In genomic region chr1:160874935-160875334, GRCh38 we compare ENCODE assay signal across 22 cellular contexts. TPM values are rescaled to one million over a fixed set of nuclear protein-coding genes. Genes with fewer than 3 reads are reported as not detected.
A peak's percentile ranks its signal among the peaks of the same experiment; 100 is the strongest.
DNase-seq lines count a peak whose midpoint lies in the region; ATAC-seq and TF ChIP-seq lines count a peak whose summit lies in the region.
"Had no signal": no experiment of that assay in that cellular context is flagged by ENCODE, and none has a peak within 500 bp of the region (broad histone marks: within the 10 kb centered on the region; RNA-seq: fewer than 3 reads in every experiment).

No MANE protein-coding gene starts in this region.

- CTCF ChIA-PET in Calu3 (lab: Charles Lee) = no interaction called here

- peak overlapping the region; percentile 29 for H3K27ac Mint-ChIP-seq in activated T-cell treated with anti-CD3 and anti-CD28 coated beads, Interleukin-2, amount 50 U/mL, for 72 hours
- no peak overlapping the region for H3K27ac Mint-ChIP-seq in Calu3 (ENCODE audit: unreplicated experiment)
- no peak overlapping the region for H3K27ac Mint-ChIP-seq in activated naive CD8-positive, alpha-beta T cell treated with anti-CD3 and anti-CD28 coated beads, Interleukin-2, amount 50 U/mL, for 24 hours
- H3K27ac Mint-ChIP-seq: IgD-negative memory B cell, memory B cell had no signal

- DNase-seq in activated T-cell treated with anti-CD3 and anti-CD28 coated beads, Interleukin-2, amount 50 U/mL, for 72 hours = peak; percentile 25 to 42
- DNase-seq in activated T-cell treated with anti-CD3 and anti-CD28 coated beads, Interleukin-2, amount 50 U/mL, for 1 hour = no peak
- DNase-seq in Calu3 (peak; percentile 28), omental fat pad (ENCODE audit: low spot score) (no peak), 8988T (no peak), NCI-H748 (lab: John Stamatoyannopoulos, UW; ENCODE audit: unreplicated experiment) (no peak)
- no peak for DNase-seq in activated naive CD8-positive, alpha-beta T cell treated with anti-CD3 and anti-CD28 coated beads, Interleukin-2, amount 50 U/mL, for 24 hours
- DNase-seq: activated CD4-positive, alpha-beta T cell treated with anti-CD3 and anti-CD28 coated beads, Interleukin-2, amount 50 U/mL, for 48 hours; amygdala; C1 segment of cervical spinal cord; left cardiac atrium; MM.1S; NCI-H1436 treated with DMSO at 0.1 percent for 48 hours; NCI-H510A treated with DMSO at 0.1 percent for 48 hours; spleen; stimulated activated CD8-positive, alpha-beta memory T cell treated with anti-CD3 and anti-CD28 coated beads, Interleukin-4, amount 100 ng/mL, for 48 hours had no signal

- no peaks in the 10 kb centered on the region for H3K36me3 Mint-ChIP-seq in activated T-cell treated with anti-CD3 and anti-CD28 coated beads, Interleukin-2, amount 50 U/mL, for 72 hours (ENCODE audit: insufficient read depth in 2 of 2)
- no peaks in the 10 kb centered on the region for H3K36me3 Mint-ChIP-seq in Calu3 (ENCODE audit: insufficient read depth, unreplicated experiment)
- H3K36me3 Mint-ChIP-seq in activated naive CD8-positive, alpha-beta T cell treated with anti-CD3 and anti-CD28 coated beads, Interleukin-2, amount 50 U/mL, for 24 hours (ENCODE audit: low read depth) = no peaks in the 10 kb centered on the region
- H3K36me3 Mint-ChIP-seq: IgD-negative memory B cell, memory B cell had no signal

- no peaks in the 10 kb centered on the region for H3K27me3 Mint-ChIP-seq in activated T-cell treated with anti-CD3 and anti-CD28 coated beads, Interleukin-2, amount 50 U/mL, for 72 hours (ENCODE audit: low read depth)
- peaks cover 21% of the 10 kb centered on the region for H3K27me3 Mint-ChIP-seq in Calu3 (ENCODE audit: unreplicated experiment)
- no peaks in the 10 kb centered on the region for H3K27me3 Mint-ChIP-seq in activated naive CD8-positive, alpha-beta T cell treated with anti-CD3 and anti-CD28 coated beads, Interleukin-2, amount 50 U/mL, for 24 hours

- intact Hi-C loops in Calu3 (cut with micrococcal nuclease; ENCODE audit: unreplicated experiment) = no loop called here

- H3K4me3 Mint-ChIP-seq in activated T-cell treated with anti-CD3 and anti-CD28 coated beads, Interleukin-2, amount 50 U/mL, for 72 hours = peak overlapping the region in 1 of 2 donors; percentile 7
- no peak overlapping the region for H3K4me3 Mint-ChIP-seq in Calu3 (ENCODE audit: low read depth, unreplicated experiment)
- no peak overlapping the region for H3K4me3 Mint-ChIP-seq in activated naive CD8-positive, alpha-beta T cell treated with anti-CD3 and anti-CD28 coated beads, Interleukin-2, amount 50 U/mL, for 24 hours
- H3K4me3 Mint-ChIP-seq: IgD-negative memory B cell, memory B cell had no signal

- no TSS peak for BruUV-seq in Calu3 (replicated peaks; lab: Mats Ljungman, UMichigan)

- peak; percentile 83 to 90 for ATAC-seq in activated T-cell treated with anti-CD3 and anti-CD28 coated beads, Interleukin-2, amount 50 U/mL, for 72 hours (replicated peaks in 1 of 2)
- ATAC-seq in activated naive CD8-positive, alpha-beta T cell treated with anti-CD3 and anti-CD28 coated beads, Interleukin-2, amount 50 U/mL, for 24 hours = peak; percentile 80
- ATAC-seq in omental fat pad (ENCODE audit: low FRiP score) (peak; percentile 91), HG02973 (IDR thresholded peaks at IDR 0.05; ENCODE audit: unreplicated experiment) (no peak)

- TF ChIP-seq CTCF in Calu3 (IDR thresholded peaks at IDR 0.05; ENCODE audit: unreplicated experiment) (no peak), omental fat pad (IDR thresholded peaks at IDR 0.05) (no peak)

- peaks cover 22% of the 10 kb centered on the region for H3K4me1 Mint-ChIP-seq in activated T-cell treated with anti-CD3 and anti-CD28 coated beads, Interleukin-2, amount 50 U/mL, for 72 hours (ENCODE audit: low read depth)
- H3K4me1 Mint-ChIP-seq in Calu3 (ENCODE audit: low read depth, unreplicated experiment) = peaks cover 17% of the 10 kb centered on the region
- peaks cover 26% of the 10 kb centered on the region for H3K4me1 Mint-ChIP-seq in activated naive CD8-positive, alpha-beta T cell treated with anti-CD3 and anti-CD28 coated beads, Interleukin-2, amount 50 U/mL, for 24 hours

- H3K9me3 Mint-ChIP-seq in activated T-cell treated with anti-CD3 and anti-CD28 coated beads, Interleukin-2, amount 50 U/mL, for 72 hours = no peaks in the 10 kb centered on the region
- peaks cover 3% of the 10 kb centered on the region for H3K9me3 Mint-ChIP-seq in Calu3 (ENCODE audit: low read depth, unreplicated experiment)
- H3K9me3 Mint-ChIP-seq in activated naive CD8-positive, alpha-beta T cell treated with anti-CD3 and anti-CD28 coated beads, Interleukin-2, amount 50 U/mL, for 24 hours = no peaks in the 10 kb centered on the region

RNA-seq across cellular contexts. Expression of gene ITLN1, which starts 10.0 kb away (rescaled TPM):
- total RNA-seq in activated T-cell treated with anti-CD3 and anti-CD28 coated beads, Interleukin-2, amount 50 U/mL, for 72 hours = not detected
- total RNA-seq in Calu3 (2022) (0.54 TPM in 1 of 2 replicates, not detected in the other), omental fat pad (1,000 to 10,000 TPM in 3 of 4 donors, 100 to 1,000 TPM in 1; 105 to 7,953 (median 2,405) TPM)
- total RNA-seq: cardiac muscle cell; SK-MEL-5; T-helper 1 cell treated with Interleukin-12 subunit alpha and Interleukin-12 subunit beta and Interleukin-4 antibody, amounts not matched to agents 30 ng/mL and 1 ng/mL, for 36 hours had no signal

RNA-seq across cellular contexts. Expression of gene CD244, which starts 12.2 kb away (rescaled TPM):
- 1 to 10 TPM in 1 of 2 donors, under 1 TPM in 1; 0.91 to 1.4 TPM for total RNA-seq in activated T-cell treated with anti-CD3 and anti-CD28 coated beads, Interleukin-2, amount 50 U/mL, for 72 hours
- total RNA-seq in Calu3 (2022) (not detected in 2 replicates), omental fat pad (10 to 100 TPM in 1 of 4 donors, 1 to 10 TPM in 1, under 1 TPM in 2; 0.84 to 10.3 (median 3.0) TPM)
- total RNA-seq: cardiac muscle cell had no signal

Comparison
In these comparisons a context has a peak if more than half of its experiments do, and no peak if none do; other contexts are left out.
1. DNase-seq: peak in activated T-cell treated with anti-CD3 and anti-CD28 coated beads, Interleukin-2, amount 50 U/mL, for 72 hours (2 of 2) and Calu3 (single experiment); none in activated T-cell treated with anti-CD3 and anti-CD28 coated beads, Interleukin-2, amount 50 U/mL, for 1 hour (single experiment), activated naive CD8-positive, alpha-beta T cell treated with anti-CD3 and anti-CD28 coated beads, Interleukin-2, amount 50 U/mL, for 24 hours (single experiment), omental fat pad (single experiment), 8988T (single experiment) and NCI-H748 (single experiment).
2. RNA of gene ITLN1, which starts 10.0 kb away (total RNA-seq): 105 to 7,953 TPM in omental fat pad; not detected in activated T-cell treated with anti-CD3 and anti-CD28 coated beads, Interleukin-2, amount 50 U/mL, for 72 hours and 0.54 TPM in Calu3; every median in the first group is over 10 times any median in the second.